Comparison of ENCODE assay signal across 32 cellular contexts in genomic region chr12:119781804-119782203, GRCh38.
A peak's percentile ranks its signal among the peaks of the same experiment; 100 is the strongest.
DNase-seq lines count a peak whose midpoint lies in the region; ATAC-seq and TF ChIP-seq lines count a peak whose summit lies in the region.
"Had no signal": no experiment of that assay in that cellular context is flagged by ENCODE, and none has a peak within 500 bp of the region (broad histone marks: within the 10 kb centered on the region; RNA-seq: fewer than 3 reads in every experiment).

No MANE protein-coding gene starts in this region.

- ATAC-seq in GM21390 (IDR thresholded peaks at IDR 0.05; ENCODE audit: unreplicated experiment), result peak; percentile 48
- peak; percentile 56 for ATAC-seq in HG03159 (IDR thresholded peaks at IDR 0.05; ENCODE audit: unreplicated experiment)
- no peak for ATAC-seq in PC-3
- ATAC-seq: activated naive CD8-positive, alpha-beta T cell treated with anti-CD3 and anti-CD28 coated beads, Interleukin-2, amount 50 U/mL, for 24 hours; activated T-cell treated with anti-CD3 and anti-CD28 coated beads, Interleukin-2, amount 50 U/mL, for 4 hours; GM23338; HepG2; natural killer cell treated with Interleukin-12 subunit alpha and Interleukin-12 subunit beta and Interleukin-15 and Interleukin-18, amount 100 ng/mL, for 72 hours; stimulated activated naive B cell treated with anti-CD40 and anti-IgM and Interleukin-4, amounts not matched to agents 10 μg/mL and 1 μg/mL and 100 μg/mL, for 72 hours had no signal

- H3K79me2 ChIP-seq in DOHH2 (ENCODE audit: control insufficient read depth, low read length) (peaks cover 6% of the 10 kb centered on the region), PC-3 (ENCODE audit: low read length) (no peaks in the 10 kb centered on the region)

- no TSS peak for BruUV-seq in PC-3 (replicated peaks; lab: Mats Ljungman, UMichigan)

- H3K4me1 ChIP-seq in DOHH2 (ENCODE audit: control insufficient read depth, low read length) (peaks cover 39% of the 10 kb centered on the region), PC-3 (ENCODE audit: insufficient read depth, low read length) (peaks cover 4% of the 10 kb centered on the region; the same call in 1 of the 2 replicates)
- H3K4me1 ChIP-seq: SJSA1 had no signal

- H3K4me2 ChIP-seq in DOHH2 (ENCODE audit: low read length) (peak overlapping the region; percentile 62), PC-3 (ENCODE audit: low read length) (no peak overlapping the region)
- H3K4me2 ChIP-seq: GM23338 had no signal

- H3F3A ChIP-seq in DOHH2 (ENCODE audit: control insufficient read depth, insufficient read depth) (peaks cover 20% of the 10 kb centered on the region), PC-3 (ENCODE audit: low read length, unreplicated experiment) (no peaks in the 10 kb centered on the region)

- H3K36me3 ChIP-seq in DOHH2 (ENCODE audit: control insufficient read depth, low read length) (peaks cover 69% of the 10 kb centered on the region), PC-3 (ENCODE audit: low read depth, low read length) (peaks cover 38% of the 10 kb centered on the region; the same call in 1 of the 2 replicates)
- H3K36me3 ChIP-seq: ovary, upper lobe of left lung had no signal

- H3K9me2 ChIP-seq in DOHH2 (replicated peaks; ENCODE audit: control insufficient read depth, low read length) (no peaks in the 10 kb centered on the region), PC-3 (replicated peaks; ENCODE audit: low read length) (no peaks in the 10 kb centered on the region)

- H3K9me3 ChIP-seq in DOHH2 (ENCODE audit: control insufficient read depth, insufficient read depth, low read length) (no peaks in the 10 kb centered on the region), PC-3 (ENCODE audit: low read length) (no peaks in the 10 kb centered on the region)
- H3K9me3 ChIP-seq: ovary, SJSA1 had no signal

- no peaks in the 10 kb centered on the region for H4K20me1 ChIP-seq in DOHH2 (ENCODE audit: control insufficient read depth, insufficient read depth, low read depth, low read length)
- no peaks in the 10 kb centered on the region for H4K20me1 ChIP-seq in PC-3 (ENCODE audit: low read length)

- intact Hi-C loops in PC-3 (cut with micrococcal nuclease), result loop anchor here (2.0 kb wide), 3 partner anchors 65 to 157 kb away; no protein-coding TSS in a partner anchor

- no peak overlapping the region for H3K9ac ChIP-seq in PC-3 (ENCODE audit: low read length)

- peak; percentile 47; the same call in 1 of the 2 replicates for TF ChIP-seq POLR2A in Raji (IDR thresholded peaks at IDR 0.05; ENCODE audit: insufficient read depth, low read depth, low read length)

- CTCF ChIA-PET in PC-3 (lab: Charles Lee), result interaction anchor here (1.4 to 1.5 kb wide), 2 partner anchors 87 to 114 kb away, joined by 5 to 9 read pairs; partner anchors contain the start of gene PRKAB1

- H3K4me3 ChIP-seq in DOHH2 (ENCODE audit: low read length), result peak overlapping the region; percentile 53
- no peak overlapping the region for H3K4me3 ChIP-seq in PC-3 (ENCODE audit: low read length)
- H3K4me3 ChIP-seq: coronary artery, GM23338, ovary, SJSA1, upper lobe of left lung had no signal

- no peak for TF ChIP-seq CTCF in DOHH2 (IDR thresholded peaks at IDR 0.05; ENCODE audit: low read depth, low read length, poor library complexity, severe bottlenecking)
- TF ChIP-seq CTCF in PC-3 (conservative IDR thresholded peaks at IDR 0.05; ENCODE audit: low read depth, low read length), result no peak

- no peak for DNase-seq in PC-3
- DNase-seq in activated effector memory CD4-positive, alpha-beta T cell treated with anti-CD3 and anti-CD28 coated beads, Interleukin-2, amount 50 U/mL, for 16 hours, result no peak
- DNase-seq in C1 segment of cervical spinal cord (lab: John Stamatoyannopoulos, UW), result no peak
- DNase-seq in effector CD8-positive, alpha-beta T cell (lab: John Stamatoyannopoulos, UW), result no peak
- DNase-seq: activated B cell treated with CpG ODN at 0.5 μM for 24 hours; activated CD4-positive, alpha-beta T cell treated with anti-CD3 and anti-CD28 coated beads, Interleukin-2, amount 50 U/mL, for 1 hour; activated naive CD4-positive, alpha-beta T cell; activated naive CD8-positive, alpha-beta T cell treated with anti-CD3 and anti-CD28 coated beads, Interleukin-2, amount 50 U/mL, for 24 hours; activated T-cell treated with anti-CD3 and anti-CD28 coated beads, Interleukin-2, amount 50 U/mL, for 4 hours; caudate nucleus; COR-L47; effector memory CD4-positive, alpha-beta T cell; hippocampal formation; NCI-H146; NCI-H2107; NCI-H345; ovary; stimulated activated CD4-positive, alpha-beta T cell treated with anti-CD3 and anti-CD28 coated beads, Interleukin-15, amount 100 ng/mL, for 24 hours; stimulated activated naive B cell treated with anti-CD40 and anti-IgM and Interleukin-4, amounts not matched to agents 10 μg/mL and 1 μg/mL and 100 μg/mL, for 72 hours; upper lobe of left lung had no signal

- no peak overlapping the region for H2AFZ ChIP-seq in PC-3 (ENCODE audit: low read length)
- H2AFZ ChIP-seq: GM23338 had no signal

- H3K27me3 ChIP-seq in DOHH2 (ENCODE audit: control insufficient read depth, low read length) (no peaks in the 10 kb centered on the region), PC-3 (ENCODE audit: low read length) (no peaks in the 10 kb centered on the region)
- H3K27me3 ChIP-seq: ovary, SJSA1, upper lobe of left lung had no signal

- POLR2A ChIA-PET in PC-3 (lab: Charles Lee; ENCODE audit: unreplicated experiment), result no interaction called here

- H3K27ac ChIP-seq in DOHH2 (ENCODE audit: low read depth, low read length), result peak overlapping the region; percentile 80
- H3K27ac ChIP-seq in PC-3 (ENCODE audit: low read length), result no peak overlapping the region
- H3K27ac ChIP-seq: 22Rv1, C4-2B, coronary artery, epithelial cell of prostate, ovary, SJSA1, upper lobe of left lung had no signal
